ENCODE assay signal across 8 cellular contexts in the genomic region with DNA sequence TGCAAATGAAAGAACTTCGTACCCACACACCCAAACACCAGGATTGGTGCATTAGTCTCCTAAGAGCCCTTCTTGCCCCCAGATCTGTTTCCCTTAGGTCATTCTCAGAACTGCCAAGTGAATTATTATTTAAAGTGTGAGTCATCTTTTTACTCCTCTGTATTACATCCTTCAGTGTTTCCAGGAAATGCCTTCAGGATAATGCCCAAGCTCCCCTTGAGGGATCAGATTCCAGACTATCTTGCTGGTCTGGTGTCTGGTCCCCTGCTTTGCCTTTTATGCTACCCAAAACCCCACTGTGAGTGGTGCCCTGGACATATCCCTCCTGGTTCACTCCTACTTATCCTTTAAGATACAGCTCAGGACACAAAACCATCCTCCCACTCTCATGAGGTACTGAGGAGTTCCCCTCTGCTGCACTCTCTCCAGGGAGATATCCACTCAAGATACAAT. TPM values are rescaled to one million over a fixed set of nuclear protein-coding genes. Genes with fewer than 3 reads are reported as not detected.
DNase-seq lines count a peak whose midpoint lies in the region; ATAC-seq and TF ChIP-seq lines count a peak whose summit lies in the region.

No MANE protein-coding gene starts in this region.

- CTCF ChIA-PET in HCT116 (lab: Charles Lee): interaction anchor here (1.0 to 1.6 kb wide), 4 partner anchors 13 to 139 kb away, joined by 3 to 5 read pairs (median 4); no protein-coding TSS in a partner anchor

- RAD21 ChIA-PET in HCT116 (lab: Charles Lee; ENCODE audit: low non-redundant PET in 1 of 2, low total read pairs in 2 of 2, uncharacterized antibody in 2 of 2, unreplicated experiment in 2 of 2): no interaction called here

- 55 to 88% methylated on average over 1 of the region's 1 CpG for WGBS in thyroid gland, 2 donors

- BruUV-seq in HCT116 (replicated peaks; lab: Mats Ljungman, UMichigan): no TSS peak

- no peaks in the 10 kb centered on the region for H3K9me2 ChIP-seq in HCT116 (ENCODE audit: insufficient read depth)

- H3K36me3 ChIP-seq in HCT116 (ENCODE audit: control insufficient read depth in 1 of 2, insufficient read depth in 2 of 2, low read length in 2 of 2) (no peaks in the 10 kb centered on the region), thyroid gland (no peaks in the 10 kb centered on the region)

- H3K27me3 ChIP-seq in HCT116 (ENCODE audit: insufficient read depth, low read length) (no peaks in the 10 kb centered on the region), thyroid gland (no peaks in the 10 kb centered on the region)

- peak; percentile 48 for DNase-seq in AG08396 (ENCODE audit: low spot score)
- peak; percentile 22 for DNase-seq in HCT116 (ENCODE audit: low read depth, low spot score)
- peak; percentile 70 for DNase-seq in iris pigment epithelial cell (ENCODE audit: low read depth)
- DNase-seq in thyroid gland: no peak
- no peak for DNase-seq in NCI-H2107 treated with DMSO at 0.1 percent for 48 hours (lab: John Stamatoyannopoulos, UW; ENCODE audit: unreplicated experiment)
- DNase-seq in ecto neural progenitor cell (ENCODE audit: low spot score): no peak
- DNase-seq in NCI-H510A treated with DMSO at 0.1 percent for 48 hours (lab: John Stamatoyannopoulos, UW): no peak

- H3K27ac ChIP-seq in HCT116 (ENCODE audit: low read depth, low read length) (no peak overlapping the region), thyroid gland (no peak overlapping the region)

- no peak for TF ChIP-seq RAD21 in HCT116 (IDR thresholded peaks at IDR 0.05; ENCODE audit: low read depth)

- H3K4me1 ChIP-seq in HCT116 (ENCODE audit: control insufficient read depth in 1 of 2, insufficient read depth in 2 of 2, low read length in 2 of 2): peaks cover 8 to 15% of the 10 kb centered on the region in 2 experiments
- no peaks in the 10 kb centered on the region for H3K4me1 ChIP-seq in thyroid gland

- POLR2A ChIA-PET in HCT116 (lab: Charles Lee): interaction anchor here (1.4 kb wide), 1 partner anchor 10 kb away, joined by 4 read pairs; no protein-coding TSS in a partner anchor

- H3K4me3 ChIP-seq in HCT116 (replicated peaks in 1 of 2; ENCODE audit: low read depth in 1 of 2, low read length in 2 of 2) (no peak overlapping the region), thyroid gland (replicated peaks in 1 of 3) (no peak overlapping the region)

- no peaks in the 10 kb centered on the region for H3K9me3 ChIP-seq in HCT116 (ENCODE audit: control insufficient read depth in 1 of 2, insufficient read depth in 1 of 2, low read depth in 1 of 2, low read length in 2 of 2)
- no peaks in the 10 kb centered on the region for H3K9me3 ChIP-seq in thyroid gland

- peak overlapping the region; percentile 47 for H3K4me2 ChIP-seq in HCT116 (ENCODE audit: low read length)

- H4K20me1 ChIP-seq in HCT116 (ENCODE audit: insufficient read depth): no peaks in the 10 kb centered on the region

- intact Hi-C loops in HCT116 (cut with micrococcal nuclease): no loop called here
- intact Hi-C loops in thyroid gland (cut with DNase I): no loop called here

- no peaks in the 10 kb centered on the region for H3K79me2 ChIP-seq in HCT116 (ENCODE audit: insufficient read depth, low read length)

- TF ChIP-seq POLR2A in HCT116 (IDR thresholded peaks at IDR 0.05; ENCODE audit: borderline replicate concordance, extremely low read depth, insufficient read depth, insufficient read length) (no peak), thyroid gland (IDR thresholded peaks at IDR 0.05) (no peak)

- peak overlapping the region; percentile 63 for H2AFZ ChIP-seq in HCT116 (ENCODE audit: low read depth, low read length, poor library complexity, severe bottlenecking)

- H3K9ac ChIP-seq in HCT116 (ENCODE audit: low read length): no peak overlapping the region

- TF ChIP-seq CTCF in HCT116 (IDR thresholded peaks at IDR 0.05 in 2 of 3, conservative IDR thresholded peaks at IDR 0.05 in 1 of 3; ENCODE audit: borderline replicate concordance in 1 of 3, insufficient read depth in 1 of 3, low read depth in 2 of 3, low read length in 2 of 3) (no peak), thyroid gland (IDR thresholded peaks at IDR 0.05) (no peak)

- ATAC-seq in HCT116 (peak; percentile 77), SK-N-SH treated with all-trans-retinoic acid at 6 μM for 48 hours (peak; percentile 95)

TF ChIP-seq in HCT116, 20 proteins besides CTCF, POLR2A, EP300 and RAD21:
- peak; percentile 60; the same call in 1 of the 2 replicates for TF ChIP-seq FOSL1 (IDR thresholded peaks at IDR 0.05; ENCODE audit: low read depth)
- peak; percentile 32; the same call in 1 of the 2 replicates for TF ChIP-seq SP1 (IDR thresholded peaks at IDR 0.05; ENCODE audit: low read depth)
- peak; percentile 47; the same call in 1 of the 2 replicates for TF ChIP-seq JUND (IDR thresholded peaks at IDR 0.05)
- TF ChIP-seq, protein P1, sequence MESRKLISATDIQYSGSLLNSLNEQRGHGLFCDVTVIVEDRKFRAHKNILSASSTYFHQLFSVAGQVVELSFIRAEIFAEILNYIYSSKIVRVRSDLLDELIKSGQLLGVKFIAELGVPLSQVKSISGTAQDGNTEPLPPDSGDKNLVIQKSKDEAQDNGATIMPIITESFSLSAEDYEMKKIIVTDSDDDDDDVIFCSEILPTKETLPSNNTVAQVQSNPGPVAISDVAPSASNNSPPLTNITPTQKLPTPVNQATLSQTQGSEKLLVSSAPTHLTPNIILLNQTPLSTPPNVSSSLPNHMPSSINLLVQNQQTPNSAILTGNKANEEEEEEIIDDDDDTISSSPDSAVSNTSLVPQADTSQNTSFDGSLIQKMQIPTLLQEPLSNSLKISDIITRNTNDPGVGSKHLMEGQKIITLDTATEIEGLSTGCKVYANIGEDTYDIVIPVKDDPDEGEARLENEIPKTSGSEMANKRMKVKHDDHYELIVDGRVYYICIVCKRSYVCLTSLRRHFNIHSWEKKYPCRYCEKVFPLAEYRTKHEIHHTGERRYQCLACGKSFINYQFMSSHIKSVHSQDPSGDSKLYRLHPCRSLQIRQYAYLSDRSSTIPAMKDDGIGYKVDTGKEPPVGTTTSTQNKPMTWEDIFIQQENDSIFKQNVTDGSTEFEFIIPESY (IDR thresholded peaks at IDR 0.05; ENCODE audit: extremely low read depth, insufficient replicate concordance, low read length): no peak

TF ChIP-seq in SK-N-SH treated with all-trans-retinoic acid at 6 μM for 48 hours, 23 proteins besides CTCF, POLR2A, EP300 and RAD21:
- TF ChIP-seq ZC3H10 (CRISPR knock-in tag; IDR thresholded peaks at IDR 0.05) (no peak), ISL1 (CRISPR knock-in tag; IDR thresholded peaks at IDR 0.05) (peak; percentile 17; the same call in 1 of the 2 replicates)
- TF ChIP-seq, protein P2, sequence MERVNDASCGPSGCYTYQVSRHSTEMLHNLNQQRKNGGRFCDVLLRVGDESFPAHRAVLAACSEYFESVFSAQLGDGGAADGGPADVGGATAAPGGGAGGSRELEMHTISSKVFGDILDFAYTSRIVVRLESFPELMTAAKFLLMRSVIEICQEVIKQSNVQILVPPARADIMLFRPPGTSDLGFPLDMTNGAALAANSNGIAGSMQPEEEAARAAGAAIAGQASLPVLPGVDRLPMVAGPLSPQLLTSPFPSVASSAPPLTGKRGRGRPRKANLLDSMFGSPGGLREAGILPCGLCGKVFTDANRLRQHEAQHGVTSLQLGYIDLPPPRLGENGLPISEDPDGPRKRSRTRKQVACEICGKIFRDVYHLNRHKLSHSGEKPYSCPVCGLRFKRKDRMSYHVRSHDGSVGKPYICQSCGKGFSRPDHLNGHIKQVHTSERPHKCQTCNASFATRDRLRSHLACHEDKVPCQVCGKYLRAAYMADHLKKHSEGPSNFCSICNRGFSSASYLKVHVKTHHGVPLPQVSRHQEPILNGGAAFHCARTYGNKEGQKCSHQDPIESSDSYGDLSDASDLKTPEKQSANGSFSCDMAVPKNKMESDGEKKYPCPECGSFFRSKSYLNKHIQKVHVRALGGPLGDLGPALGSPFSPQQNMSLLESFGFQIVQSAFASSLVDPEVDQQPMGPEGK (CRISPR knock-in tag; IDR thresholded peaks at IDR 0.05; ENCODE audit: borderline replicate concordance): no peak
TF ChIP-seq in SK-N-SH treated with all-trans-retinoic acid at 6 μM for 48 hours: peak in this region for 1.

RNA-seq across cellular contexts. Expression of a gene that starts 57.3 kb away (rescaled TPM):
- total RNA-seq in HCT116 (2021; ENCODE audit: unreplicated experiment): 51.5 TPM
- 7.4 and 13.5 TPM in 2 replicates for polyA plus RNA-seq in HCT116 (2012)
- 10 to 100 TPM in 1 of 4 donors, 1 to 10 TPM in 3; 9.0 to 11.4 (median 9.5) TPM for total RNA-seq in thyroid gland

RNA-seq across cellular contexts. Expression of a gene that starts 58.8 kb away (rescaled TPM):
- 19.5 TPM for total RNA-seq in HCT116 (2021; ENCODE audit: unreplicated experiment)
- polyA plus RNA-seq in HCT116 (2012): 8.2 and 9.9 TPM in 2 replicates
- 10 to 100 TPM; 14.9 to 24.1 (median 17.1) TPM for total RNA-seq in thyroid gland

Comparison
In these comparisons a context has a peak if more than half of its experiments do, and no peak if none do; other contexts are left out.
1. DNase-seq: peak in AG08396 (single experiment), HCT116 (single experiment) and iris pigment epithelial cell (single experiment); none in thyroid gland (0 of 2), NCI-H2107 treated with DMSO at 0.1 percent for 48 hours (single experiment), ecto neural progenitor cell (single experiment) and NCI-H510A treated with DMSO at 0.1 percent for 48 hours (single experiment).